ENCODE assay signal across 22 cellular contexts in the genomic region with DNA sequence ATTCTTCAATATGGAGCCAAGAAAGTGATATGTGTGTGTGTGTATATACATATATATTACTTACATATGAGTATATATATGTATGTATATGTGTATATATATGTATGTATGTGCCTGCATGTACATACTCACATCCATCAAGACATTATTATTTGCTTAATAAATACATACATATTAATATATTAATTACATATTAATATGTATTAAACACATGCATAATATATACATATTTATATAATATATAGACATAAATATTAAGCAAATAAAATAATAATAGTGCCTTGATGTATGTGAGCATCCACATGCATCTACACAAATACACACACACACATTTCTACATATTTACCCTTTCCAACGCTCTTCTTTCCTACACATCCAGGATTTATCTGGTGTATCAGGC.
"Had no signal": no experiment of that assay in that cellular context is flagged by ENCODE, and none has a peak within 500 bp of the region (broad histone marks: within the 10 kb centered on the region; RNA-seq: fewer than 3 reads in every experiment).

No MANE protein-coding gene starts in this region.

- FAIRE-seq: frontal cortex, keratinocyte had no signal

- H3K36me3 Mint-ChIP-seq: naive B cell had no signal

- ATAC-seq: gastroesophageal sphincter; heart left ventricle; left cardiac atrium; left lung; left ventricle myocardium superior; lower lobe of right lung; mucosa of descending colon; naive thymus-derived CD8-positive, alpha-beta T cell had no signal

- DNase-seq: colonic mucosa; cortex of kidney; effector CD8-positive, alpha-beta T cell; erythroblast; esophagus squamous epithelium; foreskin fibroblast; heart left ventricle; hypothalamus; left cardiac atrium; left lung; left ventricle myocardium superior; lower lobe of right lung; mesenchymal stem cell; mucosa of descending colon; naive B cell; naive thymus-derived CD8-positive, alpha-beta T cell had no signal

- H3K4me3 Mint-ChIP-seq: dendritic cell treated with granulocyte-macrophage colony-stimulating factor and Interleukin-4, amounts not matched to agents 40 ng/mL and 50 ng/mL, for 4 days; mesothelial cell of epicardium; naive B cell; naive thymus-derived CD8-positive, alpha-beta T cell had no signal

- H3K27ac Mint-ChIP-seq: dendritic cell treated with granulocyte-macrophage colony-stimulating factor and Interleukin-4, amounts not matched to agents 40 ng/mL and 50 ng/mL, for 4 days; immature natural killer cell; mesothelial cell of epicardium; naive thymus-derived CD8-positive, alpha-beta T cell had no signal

- H3K9me3 Mint-ChIP-seq: dendritic cell treated with granulocyte-macrophage colony-stimulating factor and Interleukin-4, amounts not matched to agents 40 ng/mL and 50 ng/mL, for 4 days had no signal

- H3K4me1 Mint-ChIP-seq: naive B cell; naive thymus-derived CD8-positive, alpha-beta T cell had no signal
